Comparison of ENCODE assay signal across 2 cellular contexts in the genomic region with DNA sequence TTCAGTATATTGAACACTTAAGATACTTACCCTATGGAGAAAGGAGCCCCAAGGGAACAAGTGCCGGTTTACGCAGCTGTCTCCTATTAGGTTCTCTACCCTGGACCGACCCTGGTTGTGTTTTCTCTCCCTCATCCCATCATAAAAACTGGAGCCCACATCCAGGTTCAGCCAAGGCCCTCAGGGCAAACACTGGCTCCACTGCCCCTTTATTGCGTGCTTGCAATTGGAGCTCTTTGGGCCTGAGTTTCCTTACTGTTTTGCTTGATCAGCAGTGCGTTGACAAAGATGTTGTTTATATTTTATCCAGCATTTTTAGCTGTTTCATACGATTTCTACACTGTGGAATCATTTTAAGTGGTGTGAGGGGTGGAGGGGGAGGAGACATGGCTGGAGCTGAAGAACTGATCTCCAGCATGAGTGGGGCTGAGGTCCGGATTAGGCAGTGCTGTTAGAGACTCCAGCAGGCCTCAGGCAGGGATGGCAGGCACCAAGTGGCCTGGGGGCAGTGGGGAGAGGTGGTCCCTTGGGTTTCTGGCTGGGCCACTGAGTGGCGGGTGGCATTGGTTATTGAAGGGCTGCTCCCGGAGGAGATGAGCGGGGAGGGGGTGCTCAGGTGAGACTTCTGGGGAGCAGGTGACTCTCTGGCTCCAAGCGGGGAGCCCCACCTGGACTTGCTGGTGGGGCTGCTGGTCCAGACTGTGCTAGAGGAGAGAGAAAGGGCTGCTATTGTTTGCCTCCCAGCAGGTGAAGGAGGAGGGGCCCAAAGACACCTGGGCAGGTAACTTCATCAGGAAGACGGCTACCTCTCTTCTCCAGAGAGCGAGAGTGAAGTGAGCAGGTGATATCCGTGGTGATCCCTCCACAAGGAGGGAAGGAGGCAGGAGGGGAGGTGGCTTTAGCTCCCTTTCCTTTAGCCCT.
TF ChIP-seq lines count a peak whose summit lies in the region.

No MANE protein-coding gene starts in this region.

TF ChIP-seq in HepG2, 621 proteins besides CTCF, POLR2A, EP300 and RAD21:
- peak; percentile 45 for TF ChIP-seq AGO2 (optimal IDR thresholded peaks at IDR 0.05; ENCODE audit: low read depth, low read length)
- TF ChIP-seq, protein P1, sequence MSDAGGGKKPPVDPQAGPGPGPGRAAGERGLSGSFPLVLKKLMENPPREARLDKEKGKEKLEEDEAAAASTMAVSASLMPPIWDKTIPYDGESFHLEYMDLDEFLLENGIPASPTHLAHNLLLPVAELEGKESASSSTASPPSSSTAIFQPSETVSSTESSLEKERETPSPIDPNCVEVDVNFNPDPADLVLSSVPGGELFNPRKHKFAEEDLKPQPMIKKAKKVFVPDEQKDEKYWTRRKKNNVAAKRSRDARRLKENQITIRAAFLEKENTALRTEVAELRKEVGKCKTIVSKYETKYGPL (CRISPR knock-in tag; IDR thresholded peaks at IDR 0.05) = no peak

TF ChIP-seq in SK-N-SH, 30 proteins besides CTCF, POLR2A, EP300 and RAD21 (continued from another document):
- TF ChIP-seq RXRA (IDR thresholded peaks at IDR 0.05; ENCODE audit: borderline replicate concordance, low read depth) (no peak), TEAD4 (IDR thresholded peaks at IDR 0.05; ENCODE audit: borderline replicate concordance, insufficient read depth) (no peak), NFIC (IDR thresholded peaks at IDR 0.05; ENCODE audit: borderline replicate concordance) (no peak), FOSL2 (IDR thresholded peaks at IDR 0.05; ENCODE audit: borderline replicate concordance, low read depth) (no peak), SMC3 (IDR thresholded peaks at IDR 0.05; ENCODE audit: low read depth, low read length) (no peak), FOXJ3 (CRISPR knock-in tag; IDR thresholded peaks at IDR 0.05) (no peak), MXI1 (IDR thresholded peaks at IDR 0.05; ENCODE audit: low read depth, low read length) (no peak), EZH2phosphoT487 (IDR thresholded peaks at IDR 0.05; ENCODE audit: borderline replicate concordance, low read depth) (no peak), RCOR1 (IDR thresholded peaks at IDR 0.05; ENCODE audit: low read length) (no peak), TAF1 (IDR thresholded peaks at IDR 0.05; ENCODE audit: borderline replicate concordance, low read depth, low read length) (no peak), TCF12 (IDR thresholded peaks at IDR 0.05) (no peak)
- TF ChIP-seq, protein P2, sequence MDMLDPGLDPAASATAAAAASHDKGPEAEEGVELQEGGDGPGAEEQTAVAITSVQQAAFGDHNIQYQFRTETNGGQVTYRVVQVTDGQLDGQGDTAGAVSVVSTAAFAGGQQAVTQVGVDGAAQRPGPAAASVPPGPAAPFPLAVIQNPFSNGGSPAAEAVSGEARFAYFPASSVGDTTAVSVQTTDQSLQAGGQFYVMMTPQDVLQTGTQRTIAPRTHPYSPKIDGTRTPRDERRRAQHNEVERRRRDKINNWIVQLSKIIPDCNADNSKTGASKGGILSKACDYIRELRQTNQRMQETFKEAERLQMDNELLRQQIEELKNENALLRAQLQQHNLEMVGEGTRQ (IDR thresholded peaks at IDR 0.05; ENCODE audit: borderline replicate concordance, low read depth, low read length) = no peak
- TF ChIP-seq, protein P3, sequence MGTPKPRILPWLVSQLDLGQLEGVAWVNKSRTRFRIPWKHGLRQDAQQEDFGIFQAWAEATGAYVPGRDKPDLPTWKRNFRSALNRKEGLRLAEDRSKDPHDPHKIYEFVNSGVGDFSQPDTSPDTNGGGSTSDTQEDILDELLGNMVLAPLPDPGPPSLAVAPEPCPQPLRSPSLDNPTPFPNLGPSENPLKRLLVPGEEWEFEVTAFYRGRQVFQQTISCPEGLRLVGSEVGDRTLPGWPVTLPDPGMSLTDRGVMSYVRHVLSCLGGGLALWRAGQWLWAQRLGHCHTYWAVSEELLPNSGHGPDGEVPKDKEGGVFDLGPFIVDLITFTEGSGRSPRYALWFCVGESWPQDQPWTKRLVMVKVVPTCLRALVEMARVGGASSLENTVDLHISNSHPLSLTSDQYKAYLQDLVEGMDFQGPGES (IDR thresholded peaks at IDR 0.05; ENCODE audit: low read depth, low read length) = no peak
- TF ChIP-seq, protein P4, sequence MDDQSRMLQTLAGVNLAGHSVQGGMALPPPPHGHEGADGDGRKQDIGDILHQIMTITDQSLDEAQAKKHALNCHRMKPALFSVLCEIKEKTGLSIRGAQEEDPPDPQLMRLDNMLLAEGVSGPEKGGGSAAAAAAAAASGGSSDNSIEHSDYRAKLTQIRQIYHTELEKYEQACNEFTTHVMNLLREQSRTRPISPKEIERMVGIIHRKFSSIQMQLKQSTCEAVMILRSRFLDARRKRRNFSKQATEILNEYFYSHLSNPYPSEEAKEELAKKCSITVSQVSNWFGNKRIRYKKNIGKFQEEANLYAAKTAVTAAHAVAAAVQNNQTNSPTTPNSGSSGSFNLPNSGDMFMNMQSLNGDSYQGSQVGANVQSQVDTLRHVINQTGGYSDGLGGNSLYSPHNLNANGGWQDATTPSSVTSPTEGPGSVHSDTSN (IDR thresholded peaks at IDR 0.05) = no peak
TF ChIP-seq in SK-N-SH: peak in this region for 0.
